13 cellular contexts compared by ENCODE assay signal in the genomic region with DNA sequence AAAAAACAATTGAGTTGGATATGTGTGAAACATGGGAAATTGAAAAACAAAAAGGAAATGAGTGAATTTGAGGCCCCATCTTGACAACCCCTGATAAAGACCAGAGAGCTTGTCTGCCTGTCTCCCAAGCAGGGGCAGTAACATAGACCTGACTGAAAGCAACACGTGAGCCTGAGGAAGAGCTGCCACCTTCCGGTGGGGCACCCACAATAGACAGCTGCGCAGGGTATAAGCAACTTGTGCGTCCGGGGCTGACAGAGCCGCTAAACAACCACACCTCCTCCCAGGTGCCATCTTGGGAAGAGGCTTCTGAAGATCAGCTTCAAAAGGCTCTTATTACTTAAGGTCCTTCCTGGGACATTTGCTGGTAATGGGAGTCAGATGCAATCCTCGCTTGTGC.
"Had no signal": no experiment of that assay in that cellular context is flagged by ENCODE, and none has a peak within 500 bp of the region (broad histone marks: within the 10 kb centered on the region; RNA-seq: fewer than 3 reads in every experiment).

No MANE protein-coding gene starts in this region.

- H3K9me3 Mint-ChIP-seq: activated naive CD4-positive, alpha-beta T cell treated with anti-CD3 and anti-CD28 coated beads, Interleukin-2, amount 50 U/mL, for 24 hours; dendritic cell treated with granulocyte-macrophage colony-stimulating factor and Interleukin-4, amounts not matched to agents 40 ng/mL and 50 ng/mL, for 4 days had no signal

- H3K36me3 Mint-ChIP-seq: activated naive CD4-positive, alpha-beta T cell treated with anti-CD3 and anti-CD28 coated beads, Interleukin-2, amount 50 U/mL, for 24 hours; neural progenitor cell had no signal

- H3K27me3 Mint-ChIP-seq: activated naive CD4-positive, alpha-beta T cell treated with anti-CD3 and anti-CD28 coated beads, Interleukin-2, amount 50 U/mL, for 24 hours; activated T-helper 17 cell treated with anti-CD3 and anti-CD28 coated beads, Interleukin-2, amount 50 U/mL, for 72 hours; dendritic cell treated with granulocyte-macrophage colony-stimulating factor and Interleukin-4, amounts not matched to agents 40 ng/mL and 50 ng/mL, for 4 days; stimulated activated naive CD8-positive, alpha-beta T cell treated with anti-CD3 and anti-CD28 coated beads, Interleukin-15, Interleukin-2, amounts not matched to agents 100 ng/mL and 50 ng/mL, for 24 hours had no signal

- H3K4me1 ChIP-seq: body of pancreas, gastroesophageal sphincter, pancreas had no signal

- H3K4me1 Mint-ChIP-seq: activated naive CD4-positive, alpha-beta T cell treated with anti-CD3 and anti-CD28 coated beads, Interleukin-2, amount 50 U/mL, for 24 hours; activated T-helper 17 cell treated with anti-CD3 and anti-CD28 coated beads, Interleukin-2, amount 50 U/mL, for 72 hours had no signal

- H3K27ac ChIP-seq: body of pancreas, gastroesophageal sphincter, neural progenitor cell, pancreas had no signal

- H3K4me3 Mint-ChIP-seq: activated naive CD4-positive, alpha-beta T cell treated with anti-CD3 and anti-CD28 coated beads, Interleukin-2, amount 50 U/mL, for 24 hours; activated T-helper 17 cell treated with anti-CD3 and anti-CD28 coated beads, Interleukin-2, amount 50 U/mL, for 72 hours; dendritic cell treated with granulocyte-macrophage colony-stimulating factor and Interleukin-4, amounts not matched to agents 40 ng/mL and 50 ng/mL, for 4 days; neural progenitor cell; stimulated activated naive CD8-positive, alpha-beta T cell treated with anti-CD3 and anti-CD28 coated beads, Interleukin-15, Interleukin-2, amounts not matched to agents 100 ng/mL and 50 ng/mL, for 24 hours had no signal

- H3K27me3 ChIP-seq: body of pancreas, neural progenitor cell had no signal

- H3K27ac Mint-ChIP-seq: activated naive CD4-positive, alpha-beta T cell treated with anti-CD3 and anti-CD28 coated beads, Interleukin-2, amount 50 U/mL, for 24 hours; activated T-helper 17 cell treated with anti-CD3 and anti-CD28 coated beads, Interleukin-2, amount 50 U/mL, for 72 hours; dendritic cell treated with granulocyte-macrophage colony-stimulating factor and Interleukin-4, amounts not matched to agents 40 ng/mL and 50 ng/mL, for 4 days; neural progenitor cell; stimulated activated naive CD8-positive, alpha-beta T cell treated with anti-CD3 and anti-CD28 coated beads, Interleukin-15, Interleukin-2, amounts not matched to agents 100 ng/mL and 50 ng/mL, for 24 hours had no signal

- H3K36me3 ChIP-seq: gastroesophageal sphincter, neural progenitor cell, pancreas had no signal

- DNase-seq: activated CD4-positive, alpha-beta T cell treated with anti-CD3 and anti-CD28 coated beads, Interleukin-2, amount 50 U/mL, for 1 hour; activated CD4-positive, CD25-positive, alpha-beta regulatory T cell; activated T-cell treated with anti-CD3 and anti-CD28 coated beads for 4 hours; body of pancreas; pancreas; stimulated activated CD4-positive, alpha-beta T cell treated with anti-CD3 and anti-CD28 coated beads, Interleukin-4, amount 100 ng/mL, for 1 hour; stimulated activated CD8-positive, alpha-beta memory T cell treated with anti-CD3 and anti-CD28 coated beads, Interleukin-4, amount 100 ng/mL, for 48 hours had no signal

- H3K9ac ChIP-seq: neural progenitor cell had no signal

- H3K9me3 ChIP-seq: body of pancreas, pancreas had no signal

- H3K4me3 ChIP-seq: body of pancreas, gastroesophageal sphincter, neural progenitor cell, pancreas had no signal
